In the genomic region with DNA sequence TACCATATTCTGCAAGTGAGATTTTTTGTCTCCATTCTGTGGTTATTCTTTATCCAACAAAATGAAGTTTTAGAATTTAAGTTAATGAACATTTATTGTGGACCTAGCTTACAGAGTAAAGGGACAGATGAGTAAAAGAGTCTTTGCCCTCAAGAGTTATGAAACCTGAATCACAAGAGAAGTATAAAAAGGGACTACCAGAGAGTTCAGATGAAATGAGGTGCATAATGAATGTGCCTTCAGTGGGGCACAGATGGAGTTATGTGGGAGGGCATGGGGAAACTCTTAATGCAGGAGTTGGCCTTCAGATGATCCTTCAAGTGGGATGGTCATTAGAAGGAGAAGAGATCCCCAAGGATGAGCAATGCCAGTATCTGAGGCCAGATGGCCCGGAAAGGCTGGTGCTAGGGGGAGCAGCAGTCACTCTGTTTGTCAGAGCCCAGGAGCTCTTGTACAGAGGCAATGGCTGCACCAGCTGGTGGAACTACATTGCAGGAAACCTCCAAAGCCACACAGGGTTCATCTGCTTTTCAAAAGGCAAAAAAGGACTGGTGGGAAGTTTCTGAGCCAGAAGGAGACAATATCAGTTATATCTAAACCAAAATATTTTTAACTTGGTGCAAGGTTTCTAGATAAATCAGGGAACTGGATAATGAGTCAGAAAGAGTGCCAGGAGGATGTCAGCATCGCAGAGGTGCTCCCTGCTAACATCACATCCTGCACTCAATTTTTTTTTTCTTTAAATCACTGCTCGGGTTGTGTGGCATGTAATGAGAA, we compare ENCODE assay signal across 8 cellular contexts.
DNase-seq lines count a peak whose midpoint lies in the region; ATAC-seq, FAIRE-seq and TF ChIP-seq lines count a peak whose summit lies in the region.

No MANE protein-coding gene starts in this region.

- H3K9me3 ChIP-seq in GM12878 (replicated peaks; ENCODE audit: control insufficient read depth, insufficient read depth, low read length) (peaks cover 2% of the 10 kb centered on the region; the same call in 2 of the 3 replicates), stomach (peaks cover 0 to 10% (median 2%) of the 10 kb centered on the region in 4 donors), ovary (no peaks in the 10 kb centered on the region)

- no peak overlapping the region for H3K9ac ChIP-seq in GM12878 (ENCODE audit: control insufficient read depth, insufficient read depth, low read length)

- peaks cover 7% of the 10 kb centered on the region for H3K9me3 Mint-ChIP-seq in activated naive CD4-positive, alpha-beta T cell treated with anti-CD3 and anti-CD28 coated beads for 36 hours
- peaks cover 6 to 8% of the 10 kb centered on the region in 2 donors for H3K9me3 Mint-ChIP-seq in stimulated activated naive B cell treated with anti-CD40 and anti-IgM and Interleukin-4, amounts not matched to agents 10 μg/mL and 1 μg/mL and 100 μg/mL, for 72 hours

- H3K4me1 ChIP-seq in GM12878 (ENCODE audit: control insufficient read depth, insufficient read depth, low read length) (peaks cover 34% of the 10 kb centered on the region), stomach (peaks cover 0 to 9% (median 0%) of the 10 kb centered on the region in 4 donors), ovary (ENCODE audit: insufficient read depth) (peaks cover 2% of the 10 kb centered on the region)

- peak; percentile 51 for DNase-seq in activated naive CD4-positive, alpha-beta T cell treated with anti-CD3 and anti-CD28 coated beads for 36 hours
- DNase-seq in activated naive CD4-positive, alpha-beta T cell (lab: John Stamatoyannopoulos, UW), result no peak
- DNase-seq in GM12878 (ENCODE audit: low read depth, low spot score), result peak; percentile 45
- peak; percentile 9 for DNase-seq in stimulated activated naive B cell treated with anti-CD40 and anti-IgM and Interleukin-4, amounts not matched to agents 10 μg/mL and 1 μg/mL and 100 μg/mL, for 72 hours
- no peak for DNase-seq in stomach
- no peak for DNase-seq in ovary
- no peak for DNase-seq in AG08395 (ENCODE audit: low spot score)

- in situ Hi-C loops in GM12878 (cut with MboI), result no loop called here

- TF ChIP-seq POLR2A in GM12878 (IDR thresholded peaks at IDR 0.05; ENCODE audit: low read depth, low read length) (no peak), stomach (IDR thresholded peaks at IDR 0.05) (no peak), ovary (IDR thresholded peaks at IDR 0.05) (no peak)

- TF ChIP-seq CTCF in GM12878 (IDR thresholded peaks at IDR 0.05 in 2 of 3, conservative IDR thresholded peaks at IDR 0.05 in 1 of 3; ENCODE audit: control insufficient read depth in 2 of 3, extremely low read depth in 1 of 3, insufficient read depth in 1 of 3, low read depth in 3 of 3, low read length in 3 of 3) (no peak), stomach (IDR thresholded peaks at IDR 0.05) (no peak), ovary (IDR thresholded peaks at IDR 0.05) (no peak)

- 17% methylated on average over 3 of the region's 3 CpGs for WGBS in GM12878 (ENCODE audit: insufficient coverage, insufficient replicate concordance, low lambda C conversion rate, missing lambda C conversion rate)
- 72 to 83% (median 75%) methylated on average over 3 of the region's 3 CpGs for WGBS in stomach, 5 donors
- WGBS in ovary, 3 donors, result 51 to 62% (median 55%) methylated on average over 3 of the region's 3 CpGs

- CTCF ChIA-PET in activated naive CD4-positive, alpha-beta T cell treated with anti-CD3 and anti-CD28 coated beads for 36 hours (lab: Charles Lee), result interaction anchor here (0.7 kb wide), 1 partner anchor 69 kb away, joined by 3 read pairs; no protein-coding TSS in a partner anchor
- CTCF ChIA-PET in GM12878 (lab: Yijun Ruan, JAX), result interaction anchor here (0.7 to 1.2 kb wide), 2 partner anchors 62 to 159 kb away, joined by 3 to 7 read pairs; no protein-coding TSS in a partner anchor

- intact Hi-C loops in activated naive CD4-positive, alpha-beta T cell treated with anti-CD3 and anti-CD28 coated beads for 36 hours (cut with micrococcal nuclease), result loop anchor here (1.0 to 5.0 kb wide), 6 partner anchors 46 to 1028 kb away; no protein-coding TSS in a partner anchor
- intact Hi-C loops in GM12878 (cut with micrococcal nuclease; ENCODE audit: unreplicated experiment), result loop anchor here (5.0 kb wide), 1 partner anchor 159 kb away; no protein-coding TSS in a partner anchor
- intact Hi-C loops in stomach (cut with DNase I; ENCODE audit: low total_unique reads), result no loop called here
- intact Hi-C loops in ovary (cut with DNase I), result no loop called here

- SMC1A ChIA-PET in GM12878 (lab: Charles Lee; ENCODE audit: uncharacterized antibody, unreplicated experiment), result interaction anchor here (1.2 kb wide), 1 partner anchor 156 kb away, joined by 3 read pairs; no protein-coding TSS in a partner anchor

- no peaks in the 10 kb centered on the region for H3K79me2 ChIP-seq in GM12878 (ENCODE audit: control insufficient read depth, insufficient read depth, low read length)

- no peak for FAIRE-seq in GM12878 (lab: Jason Lieb, UNC)

- H3K4me3 Mint-ChIP-seq in activated naive CD4-positive, alpha-beta T cell treated with anti-CD3 and anti-CD28 coated beads for 36 hours, result no peak overlapping the region
- H3K4me3 Mint-ChIP-seq in stimulated activated naive B cell treated with anti-CD40 and anti-IgM and Interleukin-4, amounts not matched to agents 10 μg/mL and 1 μg/mL and 100 μg/mL, for 72 hours, result peak overlapping the region; percentile 56 to 69

- H2AFZ ChIP-seq in GM12878 (ENCODE audit: control insufficient read depth, low read depth, low read length), result no peak overlapping the region; the same call in 1 of the 2 replicates

- H3K27me3 ChIP-seq in GM12878 (replicated peaks in 1 of 2; ENCODE audit: control insufficient read depth in 2 of 2, insufficient read depth in 2 of 2, low read length in 1 of 2) (no peaks in the 10 kb centered on the region), stomach (no peaks in the 10 kb centered on the region), ovary (no peaks in the 10 kb centered on the region)

- no peak for TF ChIP-seq EP300 in GM12878 (IDR thresholded peaks at IDR 0.05; ENCODE audit: borderline replicate concordance in 1 of 2, control insufficient read depth in 1 of 2, low read depth in 2 of 2, low read length in 2 of 2)
- no peak for TF ChIP-seq EP300 in stomach (IDR thresholded peaks at IDR 0.05)
- no peak for TF ChIP-seq EP300 in ovary (IDR thresholded peaks at IDR 0.05)

- ATAC-seq in HG03280 (IDR thresholded peaks at IDR 0.05; ENCODE audit: unreplicated experiment) (peak; percentile 38), GM12878 (peak; percentile 60)
- ATAC-seq in stimulated activated naive B cell treated with anti-CD40 and anti-IgM and Interleukin-4, amounts not matched to agents 10 μg/mL and 1 μg/mL and 100 μg/mL, for 72 hours (replicated peaks), result peak; percentile 70 to 76

- H3K27ac Mint-ChIP-seq in activated naive CD4-positive, alpha-beta T cell treated with anti-CD3 and anti-CD28 coated beads for 36 hours, result peak overlapping the region; percentile 68
- peak overlapping the region; percentile 90 for H3K27ac Mint-ChIP-seq in stimulated activated naive B cell treated with anti-CD40 and anti-IgM and Interleukin-4, amounts not matched to agents 10 μg/mL and 1 μg/mL and 100 μg/mL, for 72 hours

- peaks cover 21% of the 10 kb centered on the region for H3K4me1 Mint-ChIP-seq in activated naive CD4-positive, alpha-beta T cell treated with anti-CD3 and anti-CD28 coated beads for 36 hours (ENCODE audit: low read depth)
- peaks cover 21 to 36% of the 10 kb centered on the region in 2 donors for H3K4me1 Mint-ChIP-seq in stimulated activated naive B cell treated with anti-CD40 and anti-IgM and Interleukin-4, amounts not matched to agents 10 μg/mL and 1 μg/mL and 100 μg/mL, for 72 hours

- H3K4me3 ChIP-seq in GM12878 (no peak overlapping the region), stomach (no peak overlapping the region), ovary (no peak overlapping the region)

- RAD21 ChIA-PET in GM12878 (lab: Charles Lee; ENCODE audit: unreplicated experiment), result interaction anchor here (1.6 to 3.4 kb wide), 2 partner anchors 159 to 245 kb away, joined by 3 to 13 read pairs; no protein-coding TSS in a partner anchor

- TF ChIP-seq RAD21 in GM12878 (IDR thresholded peaks at IDR 0.05; ENCODE audit: insufficient read depth, low read depth, low read length), result no peak

- H3K36me3 ChIP-seq in GM12878 (ENCODE audit: control insufficient read depth in 2 of 2, insufficient read depth in 2 of 2, low read length in 1 of 2) (no peaks in the 10 kb centered on the region), stomach (no peaks in the 10 kb centered on the region), ovary (no peaks in the 10 kb centered on the region)

- H3K27ac ChIP-seq in GM12878 (ENCODE audit: control insufficient read depth, insufficient read depth) (peak overlapping the region; percentile 17; the same call in 1 of the 2 replicates), stomach (peak overlapping the region in 2 of 5 donors; percentile 1 to 41), ovary (no peak overlapping the region)

- POLR2A ChIA-PET in GM12878 (lab: Charles Lee), result no interaction called here

- H3K27me3 Mint-ChIP-seq in activated naive CD4-positive, alpha-beta T cell treated with anti-CD3 and anti-CD28 coated beads for 36 hours (ENCODE audit: low read depth), result peaks cover 2% of the 10 kb centered on the region
- H3K27me3 Mint-ChIP-seq in stimulated activated naive B cell treated with anti-CD40 and anti-IgM and Interleukin-4, amounts not matched to agents 10 μg/mL and 1 μg/mL and 100 μg/mL, for 72 hours, result no peaks in the 10 kb centered on the region

- H4K20me1 ChIP-seq in GM12878 (ENCODE audit: control insufficient read depth, insufficient read depth), result no peaks in the 10 kb centered on the region

- BruUV-seq in GM12878 (replicated peaks; lab: Mats Ljungman, UMichigan), result no TSS peak

- H3K4me2 ChIP-seq in GM12878 (ENCODE audit: control insufficient read depth, insufficient read depth), result peak overlapping the region; percentile 56

- H3K36me3 Mint-ChIP-seq in activated naive CD4-positive, alpha-beta T cell treated with anti-CD3 and anti-CD28 coated beads for 36 hours (ENCODE audit: low read depth), result peaks cover 6% of the 10 kb centered on the region
- peaks cover 6 to 11% of the 10 kb centered on the region in 2 donors for H3K36me3 Mint-ChIP-seq in stimulated activated naive B cell treated with anti-CD40 and anti-IgM and Interleukin-4, amounts not matched to agents 10 μg/mL and 1 μg/mL and 100 μg/mL, for 72 hours

TF ChIP-seq in GM12878, 131 proteins besides CTCF, POLR2A, EP300 and RAD21 (continues in another document):
- TF ChIP-seq YY1 (IDR thresholded peaks at IDR 0.05; ENCODE audit: low read depth, low read length), result peak; percentile 56
- TF ChIP-seq MYB (IDR thresholded peaks at IDR 0.05; ENCODE audit: borderline replicate concordance, low read depth, low read length), result no peak
- TF ChIP-seq SIX5 (IDR thresholded peaks at IDR 0.05; ENCODE audit: low read depth, low read length, severe bottlenecking), result no peak
- TF ChIP-seq CREM (IDR thresholded peaks at IDR 0.05; ENCODE audit: low read depth), result no peak

Comparison
In these comparisons a context has a peak if more than half of its experiments do, and no peak if none do; other contexts are left out.
1. DNase-seq: peak in activated naive CD4-positive, alpha-beta T cell treated with anti-CD3 and anti-CD28 coated beads for 36 hours (single experiment), GM12878 (single experiment) and stimulated activated naive B cell treated with anti-CD40 and anti-IgM and Interleukin-4, amounts not matched to agents 10 μg/mL and 1 μg/mL and 100 μg/mL, for 72 hours (single experiment); none in activated naive CD4-positive, alpha-beta T cell (0 of 4), stomach (single experiment), ovary (0 of 5) and AG08395 (single experiment).
2. intact Hi-C loops: an anchor here in activated naive CD4-positive, alpha-beta T cell treated with anti-CD3 and anti-CD28 coated beads for 36 hours (1.0 to 5.0 kb wide) and GM12878 (5.0 kb wide); none called in stomach and ovary.
3. Peak in every context shown above with its lines, with median percentiles within 50 percentile points of each other: ATAC-seq.